ENCODE assay signal across 10 cellular contexts in genomic region chr5:163407034-163407652, GRCh38. TPM values are rescaled to one million over a fixed set of nuclear protein-coding genes. Genes with fewer than 3 reads are reported as not detected.
A peak's percentile ranks its signal among the peaks of the same experiment; 100 is the strongest.
DNase-seq lines count a peak whose midpoint lies in the region; ATAC-seq and TF ChIP-seq lines count a peak whose summit lies in the region.
"Had no signal": no experiment of that assay in that cellular context is flagged by ENCODE, and none has a peak within 500 bp of the region (broad histone marks: within the 10 kb centered on the region; RNA-seq: fewer than 3 reads in every experiment).

No MANE protein-coding gene starts in this region.

- intact Hi-C loops in OCI-LY7 (cut with micrococcal nuclease; ENCODE audit: unreplicated experiment) = loop anchor here (5.0 to 10.0 kb wide), 2 partner anchors 322 to 1200 kb away; no protein-coding TSS in a partner anchor

- H3K4me1 ChIP-seq in OCI-LY7 (ENCODE audit: insufficient read depth, low read length, poor library complexity, severe bottlenecking) = no peaks in the 10 kb centered on the region
- peaks cover 6% of the 10 kb centered on the region for H3K4me1 ChIP-seq in smooth muscle cell (ENCODE audit: low read depth)

- H3K79me2 ChIP-seq in OCI-LY7 (ENCODE audit: insufficient read depth, low read depth, low read length) (no peaks in the 10 kb centered on the region), smooth muscle cell (ENCODE audit: low read depth) (no peaks in the 10 kb centered on the region)

- H3K27ac ChIP-seq in OCI-LY7 (ENCODE audit: low read depth, low read length, poor library complexity, severe bottlenecking) = no peak overlapping the region
- peak overlapping the region; percentile 50 for H3K27ac ChIP-seq in smooth muscle cell (ENCODE audit: low read depth)
- H3K27ac ChIP-seq: 22Rv1 had no signal

- no peak for TF ChIP-seq CTCF in OCI-LY7 (conservative IDR thresholded peaks at IDR 0.05; ENCODE audit: low read length)
- no peak for TF ChIP-seq CTCF in smooth muscle cell (IDR thresholded peaks at IDR 0.05; ENCODE audit: borderline replicate concordance, insufficient read depth, poor library complexity, severe bottlenecking)

- H3K4me2 ChIP-seq in OCI-LY7 (ENCODE audit: low read length) (no peak overlapping the region), smooth muscle cell (peak overlapping the region; percentile 57)

- H4K20me1 ChIP-seq in OCI-LY7 (ENCODE audit: insufficient read depth, low read length) = no peaks in the 10 kb centered on the region
- H4K20me1 ChIP-seq in smooth muscle cell (ENCODE audit: low read depth) = no peaks in the 10 kb centered on the region

- no peaks in the 10 kb centered on the region for H3K9me2 ChIP-seq in OCI-LY7 (ENCODE audit: insufficient read depth, low read length)

- H3K9me3 ChIP-seq in OCI-LY7 (ENCODE audit: low read length) (no peaks in the 10 kb centered on the region), smooth muscle cell (replicated peaks; ENCODE audit: low read depth) (no peaks in the 10 kb centered on the region)

- H3K4me3 ChIP-seq in OCI-LY7 (ENCODE audit: low read depth, low read length, poor library complexity, severe bottlenecking) (no peak overlapping the region), smooth muscle cell (no peak overlapping the region)

- BruUV-seq in OCI-LY7 (replicated peaks; lab: Mats Ljungman, UMichigan) = no TSS peak

- H3F3A ChIP-seq in smooth muscle cell (ENCODE audit: low read depth) = peaks cover 17% of the 10 kb centered on the region

- no peak overlapping the region for H3K9ac ChIP-seq in smooth muscle cell (ENCODE audit: low read depth)

- DNase-seq in NOMO-1 (lab: John Stamatoyannopoulos, UW; ENCODE audit: unreplicated experiment in 2 of 2) (peak; percentile 7 to 23), NOMO-1 treated with dmso at 0.1 percent for 144 hours (lab: John Stamatoyannopoulos, UW; ENCODE audit: unreplicated experiment) (no peak), OCI-LY7 (ENCODE audit: low spot score) (peak; percentile 3), smooth muscle cell (lab: John Stamatoyannopoulos, UW; ENCODE audit: unreplicated experiment) (no peak), SIG-M5 treated with dmso at 0.1 percent for 504 hours (lab: John Stamatoyannopoulos, UW; ENCODE audit: unreplicated experiment) (no peak), mucosa of gallbladder (ENCODE audit: low spot score) (no peak), SW480 (ENCODE audit: low spot score) (no peak)
- DNase-seq: activated T-cell treated with anti-CD3 and anti-CD28 coated beads, Interleukin-2, amount 50 U/mL, for 1 hour had no signal

- POLR2A ChIA-PET in OCI-LY7 (lab: Charles Lee) = no interaction called here

- ATAC-seq in HG02852 (IDR thresholded peaks at IDR 0.05; ENCODE audit: unreplicated experiment) = peak; percentile 93

- CTCF ChIA-PET in OCI-LY7 (lab: Charles Lee; ENCODE audit: unreplicated experiment) = no interaction called here

- H2AFZ ChIP-seq in OCI-LY7 (ENCODE audit: low read length) (0 out of 2 replicates have a peak overlapping the region, but pooled peaks have one; percentile 30), smooth muscle cell (ENCODE audit: low read depth) (no peak overlapping the region)

- 21% methylated on average over 2 of the region's 2 CpGs for WGBS in smooth muscle cell (ENCODE audit: low lambda C conversion rate)

- H3K27me3 ChIP-seq in smooth muscle cell (ENCODE audit: low read depth) = no peaks in the 10 kb centered on the region

- H3K36me3 ChIP-seq in OCI-LY7 (ENCODE audit: insufficient read depth, low read length) (no peaks in the 10 kb centered on the region), smooth muscle cell (ENCODE audit: low read depth) (no peaks in the 10 kb centered on the region)

RNA-seq across cellular contexts. Expression of gene CCNG1, which starts 30.3 kb away (rescaled TPM):
- total RNA-seq in OCI-LY7 (2014; rRNA removed; shearing (Covaris generic)) = 83.0 and 93.5 TPM in 2 replicates
- total RNA-seq in OCI-LY7 (2022) = 118 and 145 TPM in 2 replicates
- 247 and 293 TPM in 2 replicates for total RNA-seq in smooth muscle cell
- polyA plus RNA-seq in smooth muscle cell = 101 and 114 TPM in 2 replicates
- total RNA-seq in mucosa of gallbladder = 173 TPM

RNA-seq across cellular contexts. Expression of gene NUDCD2, which starts 52.8 kb away (rescaled TPM):
- total RNA-seq in OCI-LY7 (2014; rRNA removed; shearing (Covaris generic)) = 30.0 and 59.0 TPM in 2 replicates
- total RNA-seq in OCI-LY7 (2022) = 64.6 and 67.6 TPM in 2 replicates
- 6.4 and 7.7 TPM in 2 replicates for total RNA-seq in smooth muscle cell
- polyA plus RNA-seq in smooth muscle cell = 31.7 and 33.7 TPM in 2 replicates
- total RNA-seq in mucosa of gallbladder = 34.5 TPM

RNA-seq across cellular contexts. Expression of gene HMMR, which starts 53.3 kb away (rescaled TPM):
- total RNA-seq in OCI-LY7 (2014; rRNA removed; shearing (Covaris generic)) = 44.1 and 63.2 TPM in 2 replicates
- total RNA-seq in OCI-LY7 (2022) (107 and 112 TPM in 2 replicates), smooth muscle cell (6.4 and 10.4 TPM in 2 replicates), mucosa of gallbladder (1.8 TPM)
- 5.3 and 6.1 TPM in 2 replicates for polyA plus RNA-seq in smooth muscle cell

Comparison
In these comparisons a context has a peak if more than half of its experiments do, and no peak if none do; other contexts are left out.
1. DNase-seq: peak in NOMO-1 (2 of 2) and OCI-LY7 (single experiment); none in NOMO-1 treated with dmso at 0.1 percent for 144 hours (single experiment), smooth muscle cell (single experiment), SIG-M5 treated with dmso at 0.1 percent for 504 hours (single experiment), mucosa of gallbladder (single experiment) and SW480 (single experiment).